8 cellular contexts compared by ENCODE assay signal in genomic region chr20:59933849-59934585, GRCh38. TPM values are rescaled to one million over a fixed set of nuclear protein-coding genes. Genes with fewer than 3 reads are reported as not detected.
DNase-seq lines count a peak whose midpoint lies in the region; ATAC-seq and TF ChIP-seq lines count a peak whose summit lies in the region.

No MANE protein-coding gene starts in this region.

- DNase-seq in CD8-positive, alpha-beta T cell, result peak; percentile 60 to 85 (median 72)
- DNase-seq in SKM-1 (lab: John Stamatoyannopoulos, UW; ENCODE audit: unreplicated experiment), result peak; percentile 24
- peak; percentile 85 for DNase-seq in activated naive CD8-positive, alpha-beta T cell treated with anti-CD3 and anti-CD28 coated beads for 36 hours
- DNase-seq in Right ventricle myocardium superior, result peak; percentile 90
- peak; percentile 93 for DNase-seq in osteocyte (ENCODE audit: extremely low spot score, unreplicated experiment)
- peak; percentile 84 for DNase-seq in testis

- H3K36me3 ChIP-seq in CD8-positive, alpha-beta T cell (ENCODE audit: insufficient read depth, low read length), result no peaks in the 10 kb centered on the region
- H3K36me3 ChIP-seq in testis (ENCODE audit: low read depth, missing control alignments), result no peaks in the 10 kb centered on the region

- POLR2A ChIA-PET in CD8-positive, alpha-beta T cell (lab: Charles Lee), result no interaction called here

- no peaks in the 10 kb centered on the region for H3K9me3 Mint-ChIP-seq in CD8-positive, alpha-beta T cell
- peaks cover 1% of the 10 kb centered on the region for H3K9me3 Mint-ChIP-seq in activated naive CD8-positive, alpha-beta T cell treated with anti-CD3 and anti-CD28 coated beads for 36 hours
- no peaks in the 10 kb centered on the region for H3K9me3 Mint-ChIP-seq in osteocyte (ENCODE audit: unreplicated experiment)

- peak; percentile 94 for TF ChIP-seq CTCF in CD8-positive, alpha-beta T cell (IDR thresholded peaks at IDR 0.05)
- TF ChIP-seq CTCF in osteocyte (IDR thresholded peaks at IDR 0.05) (peak; percentile 98), testis (IDR thresholded peaks at IDR 0.05) (peak; percentile 84 to 92 (median 85))

- no peaks in the 10 kb centered on the region for H3K27me3 ChIP-seq in CD8-positive, alpha-beta T cell (ENCODE audit: insufficient read depth, low read length)
- H3K27me3 ChIP-seq in testis, result no peaks in the 10 kb centered on the region

- peak overlapping the region; percentile 79 for H3K4me3 Mint-ChIP-seq in CD8-positive, alpha-beta T cell
- H3K4me3 Mint-ChIP-seq in activated naive CD8-positive, alpha-beta T cell treated with anti-CD3 and anti-CD28 coated beads for 36 hours, result peak overlapping the region; percentile 73
- peak overlapping the region; percentile 74 for H3K4me3 Mint-ChIP-seq in osteocyte (ENCODE audit: unreplicated experiment)

- intact Hi-C loops in CD8-positive, alpha-beta T cell (cut with DNase I, micrococcal nuclease), result loop anchor here (1.0 to 10.0 kb wide), 2 partner anchors 15 to 1039 kb away; no protein-coding TSS in a partner anchor
- intact Hi-C loops in Right ventricle myocardium superior (cut with DNase I) (no loop called here), testis (cut with DNase I; ENCODE audit: low total_unique reads) (no loop called here)

- peak overlapping the region; percentile 57 for H3K27ac Mint-ChIP-seq in CD8-positive, alpha-beta T cell
- H3K27ac Mint-ChIP-seq in activated naive CD8-positive, alpha-beta T cell treated with anti-CD3 and anti-CD28 coated beads for 36 hours, result peak overlapping the region; percentile 75
- H3K27ac Mint-ChIP-seq in osteocyte (ENCODE audit: unreplicated experiment), result no peak overlapping the region

- H3K4me3 ChIP-seq in CD8-positive, alpha-beta T cell (ENCODE audit: low read depth, low read length), result peak overlapping the region; percentile 65
- peak overlapping the region; percentile 70 to 79 for H3K4me3 ChIP-seq in testis

- TF ChIP-seq POLR2A in testis (IDR thresholded peaks at IDR 0.05), result no peak

- peaks cover 12% of the 10 kb centered on the region for H3K4me1 ChIP-seq in CD8-positive, alpha-beta T cell (ENCODE audit: insufficient read depth, low read length)
- H3K4me1 ChIP-seq in testis, result peaks cover 9% of the 10 kb centered on the region

- no peaks in the 10 kb centered on the region for H3K9me3 ChIP-seq in CD8-positive, alpha-beta T cell (ENCODE audit: low read length)
- no peaks in the 10 kb centered on the region for H3K9me3 ChIP-seq in testis

- WGBS in testis, 2 donors, result 6 to 7% methylated on average over 17 to 58 of the region's 59 CpGs

- H3K27ac ChIP-seq in CD8-positive, alpha-beta T cell (ENCODE audit: low read depth, low read length), result peak overlapping the region; percentile 32
- H3K27ac ChIP-seq in testis, result peak overlapping the region; percentile 63 to 89

- peaks cover 5% of the 10 kb centered on the region for H3K36me3 Mint-ChIP-seq in CD8-positive, alpha-beta T cell
- peaks cover 10% of the 10 kb centered on the region for H3K36me3 Mint-ChIP-seq in activated naive CD8-positive, alpha-beta T cell treated with anti-CD3 and anti-CD28 coated beads for 36 hours
- H3K36me3 Mint-ChIP-seq in osteocyte (ENCODE audit: unreplicated experiment), result peaks cover 3% of the 10 kb centered on the region

- no peaks in the 10 kb centered on the region for H3K27me3 Mint-ChIP-seq in CD8-positive, alpha-beta T cell (ENCODE audit: low read depth)
- H3K27me3 Mint-ChIP-seq in activated naive CD8-positive, alpha-beta T cell treated with anti-CD3 and anti-CD28 coated beads for 36 hours, result no peaks in the 10 kb centered on the region
- H3K27me3 Mint-ChIP-seq in osteocyte (ENCODE audit: unreplicated experiment), result no peaks in the 10 kb centered on the region

- H3K4me1 Mint-ChIP-seq in CD8-positive, alpha-beta T cell (ENCODE audit: low read depth), result peaks cover 26% of the 10 kb centered on the region
- peaks cover 36% of the 10 kb centered on the region for H3K4me1 Mint-ChIP-seq in activated naive CD8-positive, alpha-beta T cell treated with anti-CD3 and anti-CD28 coated beads for 36 hours
- peaks cover 34% of the 10 kb centered on the region for H3K4me1 Mint-ChIP-seq in osteocyte (ENCODE audit: unreplicated experiment)

- CTCF ChIA-PET in CD8-positive, alpha-beta T cell (lab: Charles Lee), result interaction anchor here (0.7 to 3.9 kb wide), 14 partner anchors 8 to 74 kb away, joined by 3 to 24 read pairs (median 6); no protein-coding TSS in a partner anchor

- ATAC-seq in CD8-positive, alpha-beta T cell, result peak; percentile 73
- peak; percentile 84 for ATAC-seq in GM19463 (IDR thresholded peaks at IDR 0.05; ENCODE audit: unreplicated experiment)
- ATAC-seq in HG03571 (IDR thresholded peaks at IDR 0.05; ENCODE audit: unreplicated experiment), result peak; percentile 80
- peak; percentile 91 for ATAC-seq in Right ventricle myocardium superior (ENCODE audit: poor library complexity)

RNA-seq across cellular contexts. Expression of gene SYCP2, which starts 0.6 kb away (rescaled TPM):
- 1 to 10 TPM; 2.4 TPM for total RNA-seq in CD8-positive, alpha-beta T cell
- total RNA-seq in activated naive CD8-positive, alpha-beta T cell treated with anti-CD3 and anti-CD28 coated beads for 36 hours, result 1 to 10 TPM; 2.9 to 3.2 TPM
- total RNA-seq in Right ventricle myocardium superior (0.94 TPM), osteocyte (1.7 and 2.1 TPM in 2 replicates), testis (10 to 100 TPM; 23.8 to 55.8 TPM)
- 18.8 TPM for polyA plus RNA-seq in testis (ENCODE audit: insufficient read depth, low read depth, low replicate concordance)

RNA-seq across cellular contexts. Expression of gene PPP1R3D, which starts 6.1 kb away (rescaled TPM):
- 1 to 10 TPM; 3.9 to 4.5 TPM for total RNA-seq in CD8-positive, alpha-beta T cell
- 1 to 10 TPM; 4.0 to 4.2 TPM for total RNA-seq in activated naive CD8-positive, alpha-beta T cell treated with anti-CD3 and anti-CD28 coated beads for 36 hours
- total RNA-seq in Right ventricle myocardium superior (12.7 TPM), osteocyte (6.3 and 7.3 TPM in 2 replicates), testis (1 to 10 TPM; 8.2 to 9.4 TPM)
- polyA plus RNA-seq in testis (ENCODE audit: insufficient read depth, low read depth, low replicate concordance), result 4.7 TPM

RNA-seq across cellular contexts. Expression of gene FAM217B, which starts 6.2 kb away (rescaled TPM):
- total RNA-seq in CD8-positive, alpha-beta T cell, result 10 to 100 TPM; 10.1 to 13.5 TPM
- total RNA-seq in activated naive CD8-positive, alpha-beta T cell treated with anti-CD3 and anti-CD28 coated beads for 36 hours, result 10 to 100 TPM; 25.7 to 28.7 TPM
- 37.9 TPM for total RNA-seq in Right ventricle myocardium superior
- 16.7 and 17.7 TPM in 2 replicates for total RNA-seq in osteocyte
- total RNA-seq in testis, result 10 to 100 TPM; 11.6 to 22.3 TPM
- 18.6 TPM for polyA plus RNA-seq in testis (ENCODE audit: insufficient read depth, low read depth, low replicate concordance)

RNA-seq across cellular contexts. Expression of gene CDH26, which starts 24.2 kb away (rescaled TPM):
- 1 to 10 TPM in 1 of 2 experiments, under 1 TPM in 1; 0.94 to 1.1 TPM for total RNA-seq in CD8-positive, alpha-beta T cell
- total RNA-seq in activated naive CD8-positive, alpha-beta T cell treated with anti-CD3 and anti-CD28 coated beads for 36 hours, result under 1 TPM; 0.52 to 0.66 TPM
- total RNA-seq in Right ventricle myocardium superior (1.6 TPM), osteocyte (0.16 and 0.46 TPM in 2 replicates), testis (1 to 10 TPM; 1.7 to 3.5 TPM)
- polyA plus RNA-seq in testis (ENCODE audit: insufficient read depth, low read depth, low replicate concordance), result 2.0 TPM

Comparison
In these comparisons a context has a peak if more than half of its experiments do, and no peak if none do; other contexts are left out.
1. Peak in every context shown above with its lines: DNase-seq, ATAC-seq, H3K4me3 ChIP-seq and H3K27ac ChIP-seq.
2. DNase-seq: peak in every context shown above with its lines; median percentile 93 in osteocyte; 90 in Right ventricle myocardium superior; 85 in activated naive CD8-positive, alpha-beta T cell treated with anti-CD3 and anti-CD28 coated beads for 36 hours; 84 in testis; 72 in CD8-positive, alpha-beta T cell; 24 in SKM-1.
3. intact Hi-C loops: an anchor here in CD8-positive, alpha-beta T cell (1.0 to 10.0 kb wide); none called in Right ventricle myocardium superior and testis.